Comparison of ENCODE assay signal across 8 cellular contexts in the genomic region with DNA sequence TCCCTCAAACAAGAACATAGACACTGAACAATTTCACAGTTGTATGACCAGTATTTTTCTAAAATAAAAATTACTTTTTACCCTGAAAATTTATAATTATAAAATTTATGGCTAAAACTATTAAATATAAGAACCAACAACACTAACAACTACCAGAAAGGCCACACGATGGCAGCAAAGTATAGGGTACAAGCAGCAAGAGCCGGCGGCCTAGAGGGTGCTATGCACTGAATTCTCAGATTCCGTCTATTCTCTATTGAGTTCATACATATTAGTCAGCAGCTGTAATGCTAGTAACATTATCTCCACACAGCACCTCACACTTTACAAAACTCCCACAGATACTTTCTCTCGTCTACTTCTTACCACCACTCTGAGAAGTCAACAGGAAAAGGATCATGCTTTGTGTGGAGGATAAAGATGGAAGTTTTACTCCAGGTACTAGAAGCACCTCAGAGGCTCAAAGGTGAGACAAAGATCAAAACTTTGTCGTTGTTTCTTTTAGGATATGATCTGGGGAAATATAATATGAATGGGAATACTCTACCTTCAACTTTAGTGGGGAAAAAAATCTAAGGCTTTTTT.
DNase-seq lines count a peak whose midpoint lies in the region; ATAC-seq and TF ChIP-seq lines count a peak whose summit lies in the region.

No MANE protein-coding gene starts in this region.

- no peaks in the 10 kb centered on the region for H3K9me3 ChIP-seq in BE2C

- H3K36me3 ChIP-seq in BE2C: no peaks in the 10 kb centered on the region

- peak; percentile 82 for ATAC-seq in GM19023 (IDR thresholded peaks at IDR 0.05; ENCODE audit: unreplicated experiment)
- ATAC-seq in HG03280 (IDR thresholded peaks at IDR 0.05; ENCODE audit: unreplicated experiment): peak; percentile 92
- no peak for ATAC-seq in activated B cell treated with CpG ODN at 0.5 μM for 24 hours (ENCODE audit: low read depth)
- ATAC-seq in left colon: peak; percentile 68

- intact Hi-C loops in activated B cell treated with CpG ODN at 0.5 μM for 24 hours (cut with micrococcal nuclease): loop anchor here (1.0 to 10.0 kb wide), 6 partner anchors 99 to 1838 kb away; no protein-coding TSS in a partner anchor
- intact Hi-C loops in left colon (cut with DNase I, micrococcal nuclease): loop anchor here in 1 of 2 donors (5.0 kb wide), 1 partner anchor 236 kb away; no protein-coding TSS in a partner anchor

- no peaks in the 10 kb centered on the region for H3K9me3 Mint-ChIP-seq in activated B cell treated with CpG ODN at 0.5 μM for 24 hours

- no peak overlapping the region for H3K27ac Mint-ChIP-seq in activated B cell treated with CpG ODN at 0.5 μM for 24 hours

- H3K27me3 Mint-ChIP-seq in activated B cell treated with CpG ODN at 0.5 μM for 24 hours: peaks cover 15% of the 10 kb centered on the region

- H3K4me3 Mint-ChIP-seq in activated B cell treated with CpG ODN at 0.5 μM for 24 hours: no peak overlapping the region

- TF ChIP-seq CTCF in BE2C (IDR thresholded peaks at IDR 0.05; ENCODE audit: low read depth, low read length): peak; percentile 82
- TF ChIP-seq CTCF in activated B cell treated with CpG ODN at 0.5 μM for 24 hours (IDR thresholded peaks at IDR 0.05): peak; percentile 17

- H3K4me1 Mint-ChIP-seq in activated B cell treated with CpG ODN at 0.5 μM for 24 hours: peaks cover 8% of the 10 kb centered on the region

- no peak overlapping the region for H3K4me3 ChIP-seq in BE2C (ENCODE audit: low read depth, low read length)

- DNase-seq in BE2C: peak; percentile 71
- peak; percentile 61 for DNase-seq in NCI-H2227 treated with DMSO at 0.1 percent for 48 hours (lab: John Stamatoyannopoulos, UW)
- DNase-seq in activated B cell treated with CpG ODN at 0.5 μM for 24 hours: no peak
- DNase-seq in cerebellar cortex (ENCODE audit: low spot score): peak; percentile 85
- peak in 1 of 2 donors; percentile 67 for DNase-seq in left colon
- peak in 2 of 3 experiments; percentile 10 to 13 for DNase-seq in stimulated activated CD4-positive, alpha-beta T cell treated with anti-CD3 and anti-CD28 coated beads, TNF-alpha, amount 100 ng/mL, for 4 hours (ENCODE audit: low read depth in 3 of 3)

- H3K4me1 ChIP-seq in BE2C: no peaks in the 10 kb centered on the region

- POLR2A ChIA-PET in activated B cell treated with CpG ODN at 0.5 μM for 24 hours (lab: Charles Lee): no interaction called here

- no peaks in the 10 kb centered on the region for H3K36me3 Mint-ChIP-seq in activated B cell treated with CpG ODN at 0.5 μM for 24 hours (ENCODE audit: low read depth)

- peaks cover 3% of the 10 kb centered on the region; the same call in 1 of the 2 replicates for H3K27me3 ChIP-seq in BE2C

- CTCF ChIA-PET in activated B cell treated with CpG ODN at 0.5 μM for 24 hours (lab: Charles Lee): no interaction called here
